In the genomic region with DNA sequence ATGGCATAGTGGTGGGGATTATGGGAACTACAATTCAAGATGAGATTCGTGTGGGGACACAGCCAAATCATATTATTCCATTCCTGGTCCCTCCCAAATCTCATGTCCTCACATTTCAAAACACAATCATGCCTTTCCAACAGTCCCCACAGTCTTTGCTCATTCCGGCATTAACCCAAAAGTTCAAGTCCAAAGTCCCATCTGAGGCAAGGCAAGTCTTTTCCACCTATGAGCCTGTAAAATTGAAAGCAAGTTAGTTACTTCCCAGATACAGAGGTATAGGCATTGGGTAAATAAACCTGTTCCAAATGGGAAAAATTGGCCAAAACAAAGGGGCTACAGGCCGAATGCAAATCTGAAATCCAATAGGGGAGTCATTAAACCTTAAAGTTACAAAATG, we compare ENCODE assay signal across 34 cellular contexts.
"Had no signal": no experiment of that assay in that cellular context is flagged by ENCODE, and none has a peak within 500 bp of the region (broad histone marks: within the 10 kb centered on the region; RNA-seq: fewer than 3 reads in every experiment).

No MANE protein-coding gene starts in this region.

- H3K36me3 ChIP-seq: MG63 had no signal

- DNase-seq: Karpas-422, Kasumi-1, MG63, MM.1S, MV-4-11, NCI-H1048, NCI-H1092, NCI-H1092 treated with DMSO at 0.1 percent for 48 hours, NCI-H1105, NCI-H1105 treated with DMSO at 0.1 percent for 48 hours, NCI-H1417, NCI-H1417 treated with DMSO at 0.1 percent for 48 hours, NCI-H1436, NCI-H1436 treated with DMSO at 0.1 percent for 48 hours, NCI-H146, NCI-H1694, NCI-H1694 treated with DMSO at 0.1 percent for 48 hours, NCI-H187, NCI-H187 treated with DMSO at 0.1 percent for 48 hours, NCI-H1930, NCI-H2029, NCI-H2029 treated with DMSO at 0.1 percent for 48 hours, NCI-H2081, NCI-H2081 treated with DMSO at 0.1 percent for 48 hours, NCI-H2107, NCI-H2171, NCI-H2171 treated with DMSO at 0.1 percent for 48 hours, NCI-H2227 treated with DMSO at 0.1 percent for 48 hours, NCI-H226, NCI-H345, NCI-H446, NCI-H446 treated with DMSO at 0.1 percent for 48 hours, NCI-H510A had no signal

- H3K9ac ChIP-seq: KMS-11 had no signal

- H3K4me2 ChIP-seq: KMS-11 had no signal

- H3K9me3 ChIP-seq: MG63 had no signal

- H3K4me3 ChIP-seq: MG63 had no signal

- H3K27me3 ChIP-seq: MG63 had no signal

- H3K27ac ChIP-seq: KMS-11 had no signal
